In genomic region chr4:121869841-121870822, GRCh38 we compare ENCODE assay signal across 1 cellular context.
A peak's percentile ranks its signal among the peaks of the same experiment; 100 is the strongest.
TF ChIP-seq lines count a peak whose summit lies in the region.

A gene with protein sequence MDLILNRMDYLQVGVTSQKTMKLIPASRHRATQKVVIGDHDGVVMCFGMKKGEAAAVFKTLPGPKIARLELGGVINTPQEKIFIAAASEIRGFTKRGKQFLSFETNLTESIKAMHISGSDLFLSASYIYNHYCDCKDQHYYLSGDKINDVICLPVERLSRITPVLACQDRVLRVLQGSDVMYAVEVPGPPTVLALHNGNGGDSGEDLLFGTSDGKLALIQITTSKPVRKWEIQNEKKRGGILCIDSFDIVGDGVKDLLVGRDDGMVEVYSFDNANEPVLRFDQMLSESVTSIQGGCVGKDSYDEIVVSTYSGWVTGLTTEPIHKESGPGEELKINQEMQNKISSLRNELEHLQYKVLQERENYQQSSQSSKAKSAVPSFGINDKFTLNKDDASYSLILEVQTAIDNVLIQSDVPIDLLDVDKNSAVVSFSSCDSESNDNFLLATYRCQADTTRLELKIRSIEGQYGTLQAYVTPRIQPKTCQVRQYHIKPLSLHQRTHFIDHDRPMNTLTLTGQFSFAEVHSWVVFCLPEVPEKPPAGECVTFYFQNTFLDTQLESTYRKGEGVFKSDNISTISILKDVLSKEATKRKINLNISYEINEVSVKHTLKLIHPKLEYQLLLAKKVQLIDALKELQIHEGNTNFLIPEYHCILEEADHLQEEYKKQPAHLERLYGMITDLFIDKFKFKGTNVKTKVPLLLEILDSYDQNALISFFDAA (minus strand): TSS chr4:121870474. CDS start chr4:121870313, 161 bp downstream.

TF ChIP-seq in HepG2, 621 proteins besides CTCF, POLR2A, EP300 and RAD21 (continued from another document and continues in another):
- TF ChIP-seq MAFF (IDR thresholded peaks at IDR 0.05; ENCODE audit: low read depth, low read length), result no peak
- peak; percentile 87 for TF ChIP-seq POLR2AphosphoS5 (IDR thresholded peaks at IDR 0.05; ENCODE audit: low read depth, low read length)
- TF ChIP-seq ZNF850 (CRISPR knock-in tag; conservative IDR thresholded peaks at IDR 0.05), result no peak
- TF ChIP-seq, protein P1, sequence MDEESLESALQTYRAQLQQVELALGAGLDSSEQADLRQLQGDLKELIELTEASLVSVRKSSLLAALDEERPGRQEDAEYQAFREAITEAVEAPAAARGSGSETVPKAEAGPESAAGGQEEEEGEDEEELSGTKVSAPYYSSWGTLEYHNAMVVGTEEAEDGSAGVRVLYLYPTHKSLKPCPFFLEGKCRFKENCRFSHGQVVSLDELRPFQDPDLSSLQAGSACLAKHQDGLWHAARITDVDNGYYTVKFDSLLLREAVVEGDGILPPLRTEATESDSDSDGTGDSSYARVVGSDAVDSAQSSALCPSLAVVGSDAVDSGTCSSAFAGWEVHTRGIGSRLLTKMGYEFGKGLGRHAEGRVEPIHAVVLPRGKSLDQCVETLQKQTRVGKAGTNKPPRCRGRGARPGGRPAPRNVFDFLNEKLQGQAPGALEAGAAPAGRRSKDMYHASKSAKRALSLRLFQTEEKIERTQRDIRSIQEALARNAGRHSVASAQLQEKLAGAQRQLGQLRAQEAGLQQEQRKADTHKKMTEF (CRISPR knock-in tag; IDR thresholded peaks at IDR 0.05), result peak; percentile 65; the same call in 1 of the 2 replicates
- peak; percentile 86 for TF ChIP-seq KAT8 (CRISPR knock-in tag; IDR thresholded peaks at IDR 0.05)
- TF ChIP-seq DR1 (CRISPR knock-in tag; IDR thresholded peaks at IDR 0.05), result peak; percentile 15; the same call in 1 of the 2 replicates
- peak; percentile 33; the same call in 1 of the 2 replicates for TF ChIP-seq ZNF331 (CRISPR knock-in tag; IDR thresholded peaks at IDR 0.05)
- TF ChIP-seq FOXA3 (CRISPR knock-in tag; IDR thresholded peaks at IDR 0.05), result 0 out of 2 replicates have a peak, but pooled peaks have one; percentile 6
- 0 out of 2 replicates have a peak, but pooled peaks have one; percentile 27 for TF ChIP-seq MTA1 (CRISPR knock-in tag; IDR thresholded peaks at IDR 0.05; ENCODE audit: borderline replicate concordance)
- no peak for TF ChIP-seq AHR (CRISPR knock-in tag; IDR thresholded peaks at IDR 0.05)
- TF ChIP-seq ZNF225 (CRISPR knock-in tag; IDR thresholded peaks at IDR 0.05), result no peak
- TF ChIP-seq KLF6 (CRISPR knock-in tag; IDR thresholded peaks at IDR 0.05), result 0 out of 2 replicates have a peak, but pooled peaks have one; percentile 47
- TF ChIP-seq SP2 (CRISPR knock-in tag; IDR thresholded peaks at IDR 0.05), result peak; percentile 24; the same call in 1 of the 2 replicates
- peak; percentile 76 for TF ChIP-seq CBX1 (IDR thresholded peaks at IDR 0.05; ENCODE audit: low read depth)
- TF ChIP-seq, protein P2, sequence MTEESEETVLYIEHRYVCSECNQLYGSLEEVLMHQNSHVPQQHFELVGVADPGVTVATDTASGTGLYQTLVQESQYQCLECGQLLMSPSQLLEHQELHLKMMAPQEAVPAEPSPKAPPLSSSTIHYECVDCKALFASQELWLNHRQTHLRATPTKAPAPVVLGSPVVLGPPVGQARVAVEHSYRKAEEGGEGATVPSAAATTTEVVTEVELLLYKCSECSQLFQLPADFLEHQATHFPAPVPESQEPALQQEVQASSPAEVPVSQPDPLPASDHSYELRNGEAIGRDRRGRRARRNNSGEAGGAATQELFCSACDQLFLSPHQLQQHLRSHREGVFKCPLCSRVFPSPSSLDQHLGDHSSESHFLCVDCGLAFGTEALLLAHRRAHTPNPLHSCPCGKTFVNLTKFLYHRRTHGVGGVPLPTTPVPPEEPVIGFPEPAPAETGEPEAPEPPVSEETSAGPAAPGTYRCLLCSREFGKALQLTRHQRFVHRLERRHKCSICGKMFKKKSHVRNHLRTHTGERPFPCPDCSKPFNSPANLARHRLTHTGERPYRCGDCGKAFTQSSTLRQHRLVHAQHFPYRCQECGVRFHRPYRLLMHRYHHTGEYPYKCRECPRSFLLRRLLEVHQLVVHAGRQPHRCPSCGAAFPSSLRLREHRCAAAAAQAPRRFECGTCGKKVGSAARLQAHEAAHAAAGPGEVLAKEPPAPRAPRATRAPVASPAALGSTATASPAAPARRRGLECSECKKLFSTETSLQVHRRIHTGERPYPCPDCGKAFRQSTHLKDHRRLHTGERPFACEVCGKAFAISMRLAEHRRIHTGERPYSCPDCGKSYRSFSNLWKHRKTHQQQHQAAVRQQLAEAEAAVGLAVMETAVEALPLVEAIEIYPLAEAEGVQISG (CRISPR knock-in tag; IDR thresholded peaks at IDR 0.05), result peak; percentile 54
- TF ChIP-seq ZNF607 (CRISPR knock-in tag; IDR thresholded peaks at IDR 0.05; ENCODE audit: borderline replicate concordance), result no peak
- TF ChIP-seq ZNF317 (CRISPR knock-in tag; IDR thresholded peaks at IDR 0.05), result 0 out of 2 replicates have a peak, but pooled peaks have one; percentile 22
- TF ChIP-seq KDM2A (CRISPR knock-in tag; IDR thresholded peaks at IDR 0.05; ENCODE audit: borderline replicate concordance, low read depth), result peak; percentile 78
- TF ChIP-seq, protein P3, sequence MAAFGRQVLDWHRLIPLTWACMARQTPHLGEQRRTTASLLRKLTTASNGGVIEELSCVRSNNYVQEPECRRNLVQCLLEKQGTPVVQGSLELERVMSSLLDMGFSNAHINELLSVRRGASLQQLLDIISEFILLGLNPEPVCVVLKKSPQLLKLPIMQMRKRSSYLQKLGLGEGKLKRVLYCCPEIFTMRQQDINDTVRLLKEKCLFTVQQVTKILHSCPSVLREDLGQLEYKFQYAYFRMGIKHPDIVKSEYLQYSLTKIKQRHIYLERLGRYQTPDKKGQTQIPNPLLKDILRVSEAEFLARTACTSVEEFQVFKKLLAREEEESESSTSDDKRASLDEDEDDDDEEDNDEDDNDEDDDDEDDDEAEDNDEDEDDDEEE (CRISPR knock-in tag; IDR thresholded peaks at IDR 0.05), result peak; percentile 83
- peak; percentile 65; the same call in 1 of the 2 replicates for TF ChIP-seq ZNF563 (CRISPR knock-in tag; IDR thresholded peaks at IDR 0.05)
- peak; percentile 49; the same call in 1 of the 2 replicates for TF ChIP-seq CBX5 (CRISPR knock-in tag; IDR thresholded peaks at IDR 0.05; ENCODE audit: borderline replicate concordance)
- peak; percentile 47; the same call in 1 of the 2 replicates for TF ChIP-seq MYC (CRISPR knock-in tag; IDR thresholded peaks at IDR 0.05; ENCODE audit: borderline replicate concordance)
- TF ChIP-seq, protein P4, sequence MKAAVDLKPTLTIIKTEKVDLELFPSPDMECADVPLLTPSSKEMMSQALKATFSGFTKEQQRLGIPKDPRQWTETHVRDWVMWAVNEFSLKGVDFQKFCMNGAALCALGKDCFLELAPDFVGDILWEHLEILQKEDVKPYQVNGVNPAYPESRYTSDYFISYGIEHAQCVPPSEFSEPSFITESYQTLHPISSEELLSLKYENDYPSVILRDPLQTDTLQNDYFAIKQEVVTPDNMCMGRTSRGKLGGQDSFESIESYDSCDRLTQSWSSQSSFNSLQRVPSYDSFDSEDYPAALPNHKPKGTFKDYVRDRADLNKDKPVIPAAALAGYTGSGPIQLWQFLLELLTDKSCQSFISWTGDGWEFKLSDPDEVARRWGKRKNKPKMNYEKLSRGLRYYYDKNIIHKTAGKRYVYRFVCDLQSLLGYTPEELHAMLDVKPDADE (CRISPR knock-in tag; IDR thresholded peaks at IDR 0.05), result no peak
- peak; percentile 38; the same call in 1 of the 2 replicates for TF ChIP-seq RXRA (CRISPR knock-in tag; IDR thresholded peaks at IDR 0.05)
- TF ChIP-seq, protein P5, sequence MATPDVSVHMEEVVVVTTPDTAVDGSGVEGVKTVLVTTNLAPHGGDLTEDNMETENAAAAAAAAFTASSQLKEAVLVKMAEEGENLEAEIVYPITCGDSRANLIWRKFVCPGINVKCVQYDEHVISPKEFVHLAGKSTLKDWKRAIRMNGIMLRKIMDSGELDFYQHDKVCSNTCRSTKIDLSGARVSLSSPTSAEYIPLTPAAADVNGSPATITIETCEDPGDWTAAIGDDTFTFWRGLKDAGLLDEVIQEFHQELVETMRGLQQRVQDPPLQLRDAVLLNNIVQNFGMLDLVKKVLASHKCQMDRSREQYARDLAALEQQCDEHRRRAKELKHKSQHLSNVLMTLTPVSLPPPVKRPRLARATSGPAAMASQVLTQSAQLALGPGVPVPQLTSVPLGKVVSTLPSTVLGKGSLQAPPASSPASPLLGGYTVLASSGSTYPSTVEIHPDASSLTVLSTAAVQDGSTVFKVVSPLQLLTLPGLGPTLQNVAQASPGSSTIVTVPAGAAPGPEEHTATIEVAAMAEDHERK (CRISPR knock-in tag; IDR thresholded peaks at IDR 0.05; ENCODE audit: low read depth), result peak; percentile 59; the same call in 1 of the 2 replicates
- no peak for TF ChIP-seq ZNF615 (CRISPR knock-in tag; IDR thresholded peaks at IDR 0.05; ENCODE audit: borderline replicate concordance)
- TF ChIP-seq TARDBP (CRISPR knock-in tag; IDR thresholded peaks at IDR 0.05), result peak; percentile 45; the same call in 1 of the 2 replicates
- TF ChIP-seq, protein P6, sequence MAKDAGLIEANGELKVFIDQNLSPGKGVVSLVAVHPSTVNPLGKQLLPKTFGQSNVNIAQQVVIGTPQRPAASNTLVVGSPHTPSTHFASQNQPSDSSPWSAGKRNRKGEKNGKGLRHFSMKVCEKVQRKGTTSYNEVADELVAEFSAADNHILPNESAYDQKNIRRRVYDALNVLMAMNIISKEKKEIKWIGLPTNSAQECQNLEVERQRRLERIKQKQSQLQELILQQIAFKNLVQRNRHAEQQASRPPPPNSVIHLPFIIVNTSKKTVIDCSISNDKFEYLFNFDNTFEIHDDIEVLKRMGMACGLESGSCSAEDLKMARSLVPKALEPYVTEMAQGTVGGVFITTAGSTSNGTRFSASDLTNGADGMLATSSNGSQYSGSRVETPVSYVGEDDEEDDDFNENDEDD (CRISPR knock-in tag; IDR thresholded peaks at IDR 0.05; ENCODE audit: borderline replicate concordance), result peak; percentile 69; the same call in 1 of the 2 replicates
- TF ChIP-seq ZBTB38 (CRISPR knock-in tag; IDR thresholded peaks at IDR 0.05), result peak; percentile 76; the same call in 1 of the 2 replicates
- TF ChIP-seq, protein P7, sequence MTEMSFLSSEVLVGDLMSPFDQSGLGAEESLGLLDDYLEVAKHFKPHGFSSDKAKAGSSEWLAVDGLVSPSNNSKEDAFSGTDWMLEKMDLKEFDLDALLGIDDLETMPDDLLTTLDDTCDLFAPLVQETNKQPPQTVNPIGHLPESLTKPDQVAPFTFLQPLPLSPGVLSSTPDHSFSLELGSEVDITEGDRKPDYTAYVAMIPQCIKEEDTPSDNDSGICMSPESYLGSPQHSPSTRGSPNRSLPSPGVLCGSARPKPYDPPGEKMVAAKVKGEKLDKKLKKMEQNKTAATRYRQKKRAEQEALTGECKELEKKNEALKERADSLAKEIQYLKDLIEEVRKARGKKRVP (CRISPR knock-in tag; IDR thresholded peaks at IDR 0.05), result no peak; a peak in 1 of 4 replicates
- TF ChIP-seq SP5 (CRISPR knock-in tag; IDR thresholded peaks at IDR 0.05; ENCODE audit: borderline replicate concordance, low read depth), result peak; percentile 23; the same call in 1 of the 2 replicates
- TF ChIP-seq ZNF800 (CRISPR knock-in tag; IDR thresholded peaks at IDR 0.05), result peak; percentile 45; the same call in 1 of the 2 replicates
- TF ChIP-seq KDM5A (IDR thresholded peaks at IDR 0.05; ENCODE audit: borderline replicate concordance, low read length), result peak; percentile 67; the same call in 1 of the 2 replicates
- TF ChIP-seq ZBTB7B (CRISPR knock-in tag; IDR thresholded peaks at IDR 0.05), result peak; percentile 38; the same call in 1 of the 2 replicates
- TF ChIP-seq, protein P8, sequence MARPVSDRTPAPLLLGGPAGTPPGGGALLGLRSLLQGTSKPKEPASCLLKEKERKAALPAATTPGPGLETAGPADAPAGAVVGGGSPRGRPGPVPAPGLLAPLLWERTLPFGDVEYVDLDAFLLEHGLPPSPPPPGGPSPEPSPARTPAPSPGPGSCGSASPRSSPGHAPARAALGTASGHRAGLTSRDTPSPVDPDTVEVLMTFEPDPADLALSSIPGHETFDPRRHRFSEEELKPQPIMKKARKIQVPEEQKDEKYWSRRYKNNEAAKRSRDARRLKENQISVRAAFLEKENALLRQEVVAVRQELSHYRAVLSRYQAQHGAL (CRISPR knock-in tag; IDR thresholded peaks at IDR 0.05; ENCODE audit: not compliant biosample characterization), result no peak
- TF ChIP-seq MXD4 (CRISPR knock-in tag; IDR thresholded peaks at IDR 0.05), result no peak
- peak; percentile 63 for TF ChIP-seq ZMYM2 (CRISPR knock-in tag; IDR thresholded peaks at IDR 0.05)
- TF ChIP-seq ZNF652 (CRISPR knock-in tag; IDR thresholded peaks at IDR 0.05; ENCODE audit: borderline replicate concordance, low read depth), result no peak
- TF ChIP-seq ZNF501 (CRISPR knock-in tag; IDR thresholded peaks at IDR 0.05), result peak; percentile 81
- TF ChIP-seq FOXP4 (CRISPR knock-in tag; IDR thresholded peaks at IDR 0.05), result peak; percentile 20; the same call in 1 of the 2 replicates
